Comparison of ENCODE assay signal across 8 cellular contexts in the genomic region with DNA sequence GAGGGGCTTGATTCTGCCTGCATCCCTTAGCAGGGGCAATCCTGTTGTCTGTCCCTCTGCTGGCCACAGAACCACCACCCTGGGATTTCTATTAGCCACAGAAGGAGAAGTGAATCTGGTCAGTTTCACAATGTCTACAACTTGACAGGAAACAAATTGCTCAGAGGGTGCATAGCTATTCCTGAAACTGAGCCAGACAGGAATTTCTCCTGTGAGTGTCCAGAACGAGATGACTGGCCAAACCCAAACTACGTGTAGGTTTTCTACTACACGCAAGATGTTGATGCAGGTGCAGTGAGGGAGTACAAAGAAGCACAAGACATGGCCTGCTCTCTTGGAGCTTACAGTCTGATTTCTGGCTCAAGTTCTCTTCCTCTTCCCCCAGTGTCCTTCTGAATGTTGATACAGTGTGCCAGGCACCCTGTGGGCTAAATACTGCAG.
DNase-seq lines count a peak whose midpoint lies in the region; ATAC-seq and TF ChIP-seq lines count a peak whose summit lies in the region.

No MANE protein-coding gene starts in this region.

- peaks cover 19% of the 10 kb centered on the region for H3K27me3 ChIP-seq in osteoblast (ENCODE audit: insufficient read depth, low read length)

- TF ChIP-seq CTCF in osteoblast (IDR thresholded peaks at IDR 0.05; ENCODE audit: extremely low read depth, low read depth, low read length): no peak

- H3K9me3 ChIP-seq in osteoblast (ENCODE audit: low read depth, low read length): no peaks in the 10 kb centered on the region

- no peak overlapping the region for H3K27ac ChIP-seq in osteoblast (ENCODE audit: low read depth, low read length)

- DNase-seq in amniotic stem cell (lab: John Stamatoyannopoulos, UW) (peak; percentile 10), renal cortical epithelial cell (ENCODE audit: low read depth) (peak; percentile 65), COLO829 (ENCODE audit: low spot score) (no peak), cortex of kidney (lab: John Stamatoyannopoulos, UW) (no peak), osteoblast (ENCODE audit: insufficient read length, low spot score, missing footprints) (no peak), NCI-H2196 (lab: John Stamatoyannopoulos, UW; ENCODE audit: unreplicated experiment) (no peak)

- no peak overlapping the region for H3K4me2 ChIP-seq in osteoblast (ENCODE audit: insufficient read depth, low read length)

- no peaks in the 10 kb centered on the region for H3K36me3 ChIP-seq in osteoblast (ENCODE audit: insufficient read depth, low read length)

- H2AFZ ChIP-seq in osteoblast (ENCODE audit: low read length): no peak overlapping the region

- no peak overlapping the region for H3K4me3 ChIP-seq in osteoblast (ENCODE audit: insufficient read depth, low read length)

- ATAC-seq in GM19043 (IDR thresholded peaks at IDR 0.05; ENCODE audit: low read depth, unreplicated experiment): peak; percentile 50
- ATAC-seq in HG03095 (IDR thresholded peaks at IDR 0.05; ENCODE audit: unreplicated experiment): peak; percentile 36

- H3K4me1 ChIP-seq in osteoblast (ENCODE audit: insufficient read depth, low read length): no peaks in the 10 kb centered on the region

- no peaks in the 10 kb centered on the region for H3K79me2 ChIP-seq in osteoblast (ENCODE audit: insufficient read depth, low read length)

- no peaks in the 10 kb centered on the region for H4K20me1 ChIP-seq in osteoblast (ENCODE audit: insufficient read depth, low read length)

Comparison
In these comparisons a context has a peak if more than half of its experiments do, and no peak if none do; other contexts are left out.
1. DNase-seq: peak in amniotic stem cell (single experiment) and renal cortical epithelial cell (single experiment); none in COLO829 (single experiment), cortex of kidney (single experiment), osteoblast (single experiment) and NCI-H2196 (single experiment).